ENCODE assay signal across 19 cellular contexts in genomic region chrX:122188751-122189150, GRCh38.
DNase-seq lines count a peak whose midpoint lies in the region; ATAC-seq and TF ChIP-seq lines count a peak whose summit lies in the region.
"Had no signal": no experiment of that assay in that cellular context is flagged by ENCODE, and none has a peak within 500 bp of the region (broad histone marks: within the 10 kb centered on the region; RNA-seq: fewer than 3 reads in every experiment).

No MANE protein-coding gene starts in this region.

- CTCF ChIA-PET in PC-3 (lab: Charles Lee) (no interaction called here), mammary epithelial cell (lab: Charles Lee; ENCODE audit: low non-redundant PET) (no interaction called here)

- no peaks in the 10 kb centered on the region for H3K9me3 ChIP-seq in PC-3 (ENCODE audit: low read length)
- H3K9me3 ChIP-seq in mammary epithelial cell (replicated peaks; ENCODE audit: insufficient read depth, low read length) = peaks cover 12% of the 10 kb centered on the region
- H3K9me3 ChIP-seq: HAP-1 had no signal

- H3K9ac ChIP-seq in PC-3 (ENCODE audit: low read length) (no peak overlapping the region), mammary epithelial cell (ENCODE audit: insufficient read depth, low read length) (no peak overlapping the region)

- H4K20me1 ChIP-seq in PC-3 (ENCODE audit: low read length) (no peaks in the 10 kb centered on the region), mammary epithelial cell (ENCODE audit: insufficient read depth, low read length) (no peaks in the 10 kb centered on the region)

- H3K4me2 ChIP-seq in PC-3 (ENCODE audit: low read length) = no peak overlapping the region
- H3K4me2 ChIP-seq in mammary epithelial cell (ENCODE audit: insufficient read depth, low read depth, low read length) = no peak overlapping the region

- H3K4me1 ChIP-seq in PC-3 (ENCODE audit: insufficient read depth, low read length) (no peaks in the 10 kb centered on the region), mammary epithelial cell (ENCODE audit: insufficient read depth, low read length) (peaks cover 5% of the 10 kb centered on the region)
- H3K4me1 ChIP-seq: HAP-1 had no signal

- H3K27me3 ChIP-seq in PC-3 (ENCODE audit: low read length) (no peaks in the 10 kb centered on the region), mammary epithelial cell (ENCODE audit: insufficient read depth, low read length) (no peaks in the 10 kb centered on the region)

- no peak overlapping the region for H3K27ac ChIP-seq in PC-3 (ENCODE audit: low read length)
- no peak overlapping the region for H3K27ac ChIP-seq in mammary epithelial cell (ENCODE audit: insufficient read depth, low read depth, low read length)
- H3K27ac ChIP-seq: C4-2B, SK-N-MC had no signal

- DNase-seq in EH (ENCODE audit: low read depth) (peak; percentile 34), PC-3 (peak; percentile 22), mammary epithelial cell (peak; percentile 39), foreskin fibroblast (peak; percentile 6 to 38), mucosa of gallbladder (ENCODE audit: low spot score) (no peak)
- DNase-seq: AML-193, NCI-H1105 treated with DMSO at 0.1 percent for 48 hours, NCI-H1694, NCI-H2081 treated with DMSO at 0.1 percent for 48 hours, NCI-H510A treated with DMSO at 0.1 percent for 48 hours, SHP77 had no signal

- intact Hi-C loops in PC-3 (cut with micrococcal nuclease) (no loop called here), mammary epithelial cell (cut with micrococcal nuclease) (no loop called here)

- dilution Hi-C loops in mammary epithelial cell (cut with HindIII; ENCODE audit: low sequenced_read_pairs) = no loop called here

- H2AFZ ChIP-seq in PC-3 (ENCODE audit: low read length) (no peak overlapping the region), mammary epithelial cell (ENCODE audit: low read depth, low read length) (no peak overlapping the region)

- POLR2A ChIA-PET in PC-3 (lab: Charles Lee; ENCODE audit: unreplicated experiment) = no interaction called here

- H3K9me2 ChIP-seq in PC-3 (replicated peaks; ENCODE audit: low read length) = no peaks in the 10 kb centered on the region

- in situ Hi-C loops in mammary epithelial cell (cut with MboI; ENCODE audit: low sequenced_read_pairs in 2 of 2) = no loop called here

- no TSS peak for BruUV-seq in PC-3 (replicated peaks; lab: Mats Ljungman, UMichigan)
- BruUV-seq in mammary epithelial cell (replicated peaks; lab: Mats Ljungman, UMichigan) = no TSS peak

- WGBS in mammary epithelial cell (ENCODE audit: low coverage, missing lambda C conversion rate) = 38% methylated on average over 2 of the region's 2 CpGs

- no peak for ATAC-seq in PC-3
- no peak for ATAC-seq in HG02973 (IDR thresholded peaks at IDR 0.05; ENCODE audit: unreplicated experiment)
- ATAC-seq in HG03097 (IDR thresholded peaks at IDR 0.05; ENCODE audit: low FRiP score, unreplicated experiment) = no peak
- ATAC-seq in GM21360 (IDR thresholded peaks at IDR 0.05; ENCODE audit: unreplicated experiment) = no peak
- ATAC-seq: K562, Panc1 had no signal

- H3K36me3 ChIP-seq in PC-3 (ENCODE audit: low read depth, low read length) = no peaks in the 10 kb centered on the region
- no peaks in the 10 kb centered on the region for H3K36me3 ChIP-seq in mammary epithelial cell (ENCODE audit: insufficient read depth, low read length)
- H3K36me3 ChIP-seq: HAP-1 had no signal

- H3K4me3 ChIP-seq in PC-3 (ENCODE audit: low read length) = no peak overlapping the region
- no peak overlapping the region for H3K4me3 ChIP-seq in mammary epithelial cell (replicated peaks in 1 of 3; ENCODE audit: insufficient read depth in 1 of 3, low read depth in 2 of 3, low read length in 3 of 3)
- H3K4me3 ChIP-seq in foreskin fibroblast (ENCODE audit: low read depth in 1 of 2, low read length in 2 of 2) = no peak overlapping the region
- H3K4me3 ChIP-seq: HAP-1, K562, SK-N-MC had no signal

- H3F3A ChIP-seq in PC-3 (ENCODE audit: low read length, unreplicated experiment) = no peaks in the 10 kb centered on the region

- TF ChIP-seq CTCF in PC-3 (conservative IDR thresholded peaks at IDR 0.05; ENCODE audit: low read depth, low read length) (no peak), mammary epithelial cell (conservative IDR thresholded peaks at IDR 0.05 in 1 of 2, IDR thresholded peaks at IDR 0.05 in 1 of 2; ENCODE audit: extremely low read depth in 1 of 2, insufficient read depth in 1 of 2, low read depth in 1 of 2, low read length in 2 of 2) (no peak), foreskin fibroblast (IDR thresholded peaks at IDR 0.05; ENCODE audit: low read depth, low read length) (no peak)

- no peaks in the 10 kb centered on the region for H3K79me2 ChIP-seq in PC-3 (ENCODE audit: low read length)
- no peaks in the 10 kb centered on the region for H3K79me2 ChIP-seq in mammary epithelial cell (ENCODE audit: insufficient read depth, low read length)
